ENCODE assay signal across 8 cellular contexts in genomic region chr13:67416047-67416925, GRCh38.
A peak's percentile ranks its signal among the peaks of the same experiment; 100 is the strongest.
DNase-seq lines count a peak whose midpoint lies in the region; ATAC-seq and TF ChIP-seq lines count a peak whose summit lies in the region.

No MANE protein-coding gene starts in this region.

- ATAC-seq in HG02678 (IDR thresholded peaks at IDR 0.05; ENCODE audit: unreplicated experiment): peak; percentile 83

- H3K9me3 ChIP-seq in SJCRH30 (replicated peaks): no peaks in the 10 kb centered on the region

- H3K27me3 ChIP-seq in SJCRH30: no peaks in the 10 kb centered on the region

- TF ChIP-seq CTCF in GM12874 (IDR thresholded peaks at IDR 0.05; ENCODE audit: insufficient read depth, low read depth, low read length): peak; percentile 67

- H3K4me3 ChIP-seq in SJCRH30: no peak overlapping the region

- no peaks in the 10 kb centered on the region for H3K36me3 ChIP-seq in SJCRH30

- H3K4me1 ChIP-seq in SJCRH30: no peaks in the 10 kb centered on the region

- DNase-seq in SJCRH30: peak; percentile 29 to 61
- DNase-seq in iPS-NIHi7 (ENCODE audit: extremely low spot score): peak; percentile 80
- DNase-seq in activated gamma-delta T cell (lab: John Stamatoyannopoulos, UW): no peak
- DNase-seq in activated CD8-positive, alpha-beta memory T cell treated with anti-CD3 and anti-CD28 coated beads, Interleukin-2, amount 50 U/mL, for 48 hours: no peak
- DNase-seq in activated CD4-positive, alpha-beta T cell treated with anti-CD3 and anti-CD28 coated beads for 4 hours: no peak
- DNase-seq in GOT3 (lab: John Stamatoyannopoulos, UW): no peak

- H3K27ac ChIP-seq in SJCRH30: no peak overlapping the region

Comparison
In these comparisons a context has a peak if more than half of its experiments do, and no peak if none do; other contexts are left out.
1. DNase-seq: peak in SJCRH30 (2 of 2) and iPS-NIHi7 (single experiment); none in activated gamma-delta T cell (single experiment), activated CD8-positive, alpha-beta memory T cell treated with anti-CD3 and anti-CD28 coated beads, Interleukin-2, amount 50 U/mL, for 48 hours (single experiment), activated CD4-positive, alpha-beta T cell treated with anti-CD3 and anti-CD28 coated beads for 4 hours (0 of 2) and GOT3 (single experiment).